ENCODE assay signal across 8 cellular contexts in the genomic region with DNA sequence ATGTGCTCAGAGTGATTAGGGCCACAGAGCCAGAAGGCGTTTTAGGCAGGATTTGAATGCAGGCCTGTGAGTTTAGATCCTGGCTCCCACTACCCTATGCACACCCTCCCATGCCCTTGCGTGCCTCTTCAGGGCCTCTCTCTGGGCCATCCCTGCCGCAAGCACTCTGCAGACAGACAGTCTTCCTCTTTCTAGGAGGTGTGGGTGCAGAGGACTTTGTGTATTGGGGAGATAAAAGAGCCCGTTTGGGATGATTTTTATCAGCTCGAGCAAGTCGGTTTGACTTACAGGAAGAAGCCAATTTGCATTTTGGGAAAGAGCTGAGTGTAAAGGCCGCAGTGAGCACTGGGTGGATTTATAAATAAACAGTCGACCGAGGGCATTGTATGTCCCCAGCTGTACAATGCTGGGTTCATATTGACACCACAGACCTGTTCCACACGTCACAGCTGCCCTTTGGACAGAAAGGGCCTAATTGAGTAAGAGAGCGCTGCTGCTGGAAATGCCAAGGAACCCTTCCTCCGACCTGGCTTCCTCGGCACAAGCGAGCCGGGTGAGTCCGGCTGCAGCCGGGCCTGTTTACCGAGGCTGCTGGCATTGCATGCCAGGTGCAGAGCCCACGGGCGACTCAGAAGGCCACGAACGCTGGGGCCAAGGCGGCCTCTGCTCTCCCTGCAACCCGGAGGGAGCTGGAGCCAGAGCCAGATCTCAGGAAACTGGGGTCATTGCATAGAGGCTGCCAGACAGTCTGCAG. TPM values are rescaled to one million over a fixed set of nuclear protein-coding genes. Genes with fewer than 3 reads are reported as not detected.
DNase-seq lines count a peak whose midpoint lies in the region; ATAC-seq lines count a peak whose summit lies in the region.

No MANE protein-coding gene starts in this region.

- no peaks in the 10 kb centered on the region for H3K27me3 ChIP-seq in mucosa of rectum (ENCODE audit: control insufficient read depth in 2 of 2, insufficient read depth in 2 of 2, low read length in 2 of 2)

- H3K9ac ChIP-seq in mucosa of rectum (ENCODE audit: low read depth in 1 of 2, low read length in 2 of 2) = peak overlapping the region; percentile 20 to 60

- H3K4me1 Mint-ChIP-seq in activated CD8-positive, alpha-beta memory T cell treated with anti-CD3 and anti-CD28 coated beads, Interleukin-2, amount 10 ng/mL, durations not matched to agents 7 days and 5 days = no peaks in the 10 kb centered on the region

- H3K4me3 Mint-ChIP-seq in activated CD8-positive, alpha-beta memory T cell treated with anti-CD3 and anti-CD28 coated beads, Interleukin-2, amount 10 ng/mL, durations not matched to agents 7 days and 5 days = no peak overlapping the region

- H3K36me3 Mint-ChIP-seq in activated CD8-positive, alpha-beta memory T cell treated with anti-CD3 and anti-CD28 coated beads, Interleukin-2, amount 10 ng/mL, durations not matched to agents 7 days and 5 days = no peaks in the 10 kb centered on the region

- no peaks in the 10 kb centered on the region for H3K36me3 ChIP-seq in KOPT-K1 (ENCODE audit: insufficient read depth, low read length)
- H3K36me3 ChIP-seq in mucosa of rectum (ENCODE audit: control insufficient read depth in 2 of 2, insufficient read depth in 2 of 2, low read length in 2 of 2) = peaks cover 0 to 2% of the 10 kb centered on the region in 2 donors

- ATAC-seq in GM19043 (IDR thresholded peaks at IDR 0.05; ENCODE audit: low read depth, unreplicated experiment) = peak; percentile 35
- ATAC-seq in activated CD8-positive, alpha-beta memory T cell treated with anti-CD3 and anti-CD28 coated beads, Interleukin-2, amount 10 ng/mL, durations not matched to agents 7 days and 5 days = no peak
- no peak for ATAC-seq in GM21717 (IDR thresholded peaks at IDR 0.05; ENCODE audit: unreplicated experiment)

- H3K27ac ChIP-seq in KOPT-K1 (ENCODE audit: low read depth, low read length, poor library complexity, severe bottlenecking) (peak overlapping the region; percentile 69), caudate nucleus (ENCODE audit: low read depth, low read length) (peak overlapping the region; percentile 70), mucosa of rectum (ENCODE audit: low read depth in 2 of 2, low read length in 2 of 2) (peak overlapping the region; percentile 91 to 93)

- no peak overlapping the region for H3K27ac Mint-ChIP-seq in activated CD8-positive, alpha-beta memory T cell treated with anti-CD3 and anti-CD28 coated beads, Interleukin-2, amount 10 ng/mL, durations not matched to agents 7 days and 5 days

- CTCF ChIA-PET in activated CD8-positive, alpha-beta memory T cell treated with anti-CD3 and anti-CD28 coated beads, Interleukin-2, amount 10 ng/mL, durations not matched to agents 7 days and 5 days (lab: Charles Lee) = no interaction called here

- H3K4me3 ChIP-seq in mucosa of rectum (ENCODE audit: low read length in 2 of 2) = peak overlapping the region; percentile 25 to 27

- H3K9me3 ChIP-seq in KOPT-K1 (ENCODE audit: insufficient read depth, low read length, poor library complexity, severe bottlenecking) = no peaks in the 10 kb centered on the region
- no peaks in the 10 kb centered on the region for H3K9me3 ChIP-seq in mucosa of rectum (ENCODE audit: control insufficient read depth in 2 of 2, low read length in 2 of 2)

- no peaks in the 10 kb centered on the region for H3K27me3 Mint-ChIP-seq in activated CD8-positive, alpha-beta memory T cell treated with anti-CD3 and anti-CD28 coated beads, Interleukin-2, amount 10 ng/mL, durations not matched to agents 7 days and 5 days

- H3K4me1 ChIP-seq in mucosa of rectum (ENCODE audit: control insufficient read depth in 2 of 2, insufficient read depth in 2 of 2, low read length in 2 of 2) = peaks cover 51 to 74% of the 10 kb centered on the region in 2 donors

- H3K9me3 Mint-ChIP-seq in activated CD8-positive, alpha-beta memory T cell treated with anti-CD3 and anti-CD28 coated beads, Interleukin-2, amount 10 ng/mL, durations not matched to agents 7 days and 5 days (ENCODE audit: low read depth) = no peaks in the 10 kb centered on the region

- DNase-seq in caudate nucleus (lab: John Stamatoyannopoulos, UW) = peak in 7 of 61 donors; percentile 14 to 53 (median 38)
- DNase-seq in central memory CD4-positive, alpha-beta T cell = no peak
- no peak for DNase-seq in activated CD8-positive, alpha-beta memory T cell treated with anti-CD3 and anti-CD28 coated beads, Interleukin-2, amount 10 ng/mL, durations not matched to agents 7 days and 5 days
- no peak for DNase-seq in stimulated activated CD8-positive, alpha-beta memory T cell treated with anti-CD3 and anti-CD28 coated beads, Interleukin-4, amount 100 ng/mL, for 48 hours

RNA-seq across cellular contexts. Expression of a gene that starts 25.1 kb away (rescaled TPM):
- total RNA-seq in activated CD8-positive, alpha-beta memory T cell treated with anti-CD3 and anti-CD28 coated beads, Interleukin-2, amount 10 ng/mL, durations not matched to agents 7 days and 5 days = 10 to 100 TPM; 52.7 to 71.5 TPM
